17 cellular contexts compared by ENCODE assay signal in genomic region chr4:37749398-37749988, GRCh38.
A peak's percentile ranks its signal among the peaks of the same experiment; 100 is the strongest.
DNase-seq lines count a peak whose midpoint lies in the region; ATAC-seq and TF ChIP-seq lines count a peak whose summit lies in the region.
"Had no signal": no experiment of that assay in that cellular context is flagged by ENCODE, and none has a peak within 500 bp of the region (broad histone marks: within the 10 kb centered on the region; RNA-seq: fewer than 3 reads in every experiment).

No MANE protein-coding gene starts in this region.

- H3K36me3 Mint-ChIP-seq in memory B cell, result no peaks in the 10 kb centered on the region
- H3K36me3 Mint-ChIP-seq: CD8-positive, alpha-beta memory T cell had no signal

- H3K4me1 ChIP-seq in SK-N-SH (ENCODE audit: control insufficient read depth in 1 of 2, insufficient read depth in 2 of 2, low read depth in 1 of 2, low read length in 1 of 2) (no peaks in the 10 kb centered on the region), tibial artery (no peaks in the 10 kb centered on the region)
- H3K4me1 ChIP-seq: ascending aorta had no signal

- no peak overlapping the region for H3K9ac ChIP-seq in SK-N-SH

- H4K20me1 ChIP-seq in SK-N-SH (ENCODE audit: insufficient read depth), result no peaks in the 10 kb centered on the region

- TF ChIP-seq EP300 in SK-N-SH (IDR thresholded peaks at IDR 0.05; ENCODE audit: borderline replicate concordance in 1 of 2, low read depth in 1 of 2, low read length in 1 of 2), result no peak

- ATAC-seq in GM18519 (IDR thresholded peaks at IDR 0.05; ENCODE audit: low FRiP score, unreplicated experiment) (peak; percentile 71), HG02870 (IDR thresholded peaks at IDR 0.05; ENCODE audit: unreplicated experiment) (peak; percentile 66), memory B cell (ENCODE audit: low read depth) (peak; percentile 94)
- ATAC-seq: activated T-cell treated with anti-CD3 and anti-CD28 coated beads, Interleukin-2, amount 50 U/mL, for 4 hours had no signal

- CTCF ChIA-PET in SK-N-SH (lab: Yijun Ruan, JAX), result interaction anchor here (0.9 to 1.3 kb wide), 3 partner anchors 47 to 151 kb away, joined by 3 read pairs; partner anchors contain the start of gene TBC1D1

- H3K27me3 Mint-ChIP-seq in memory B cell, result no peaks in the 10 kb centered on the region

- peak overlapping the region; percentile 87 for H3K27ac Mint-ChIP-seq in memory B cell
- H3K27ac Mint-ChIP-seq: CD8-positive, alpha-beta memory T cell had no signal

- no peak overlapping the region for H3K27ac ChIP-seq in SK-N-SH (ENCODE audit: low read depth in 2 of 2, low read length in 1 of 2)
- no peak overlapping the region for H3K27ac ChIP-seq in tibial artery
- H3K27ac ChIP-seq: ascending aorta, SJCRH30, tibial nerve had no signal

- H3K4me3 Mint-ChIP-seq in memory B cell, result peak overlapping the region; percentile 12
- H3K4me3 Mint-ChIP-seq: activated T-cell treated with anti-CD3 and anti-CD28 coated beads, Interleukin-2, amount 50 U/mL, for 4 hours; CD8-positive, alpha-beta memory T cell had no signal

- H3K27me3 ChIP-seq in SK-N-SH (ENCODE audit: insufficient read depth) (peaks cover 4% of the 10 kb centered on the region; the same call in 1 of the 2 replicates), tibial artery (no peaks in the 10 kb centered on the region)
- H3K27me3 ChIP-seq: ascending aorta, SJCRH30, tibial nerve had no signal

- no peaks in the 10 kb centered on the region for H3K36me3 ChIP-seq in SK-N-SH (replicated peaks in 1 of 2; ENCODE audit: control insufficient read depth in 1 of 2, insufficient read depth in 2 of 2, low read length in 1 of 2)
- H3K36me3 ChIP-seq in tibial artery, result no peaks in the 10 kb centered on the region
- H3K36me3 ChIP-seq: ascending aorta, SJCRH30, tibial nerve had no signal

- H3F3A ChIP-seq in SK-N-SH (replicated peaks; ENCODE audit: insufficient read depth), result no peaks in the 10 kb centered on the region

- H3K9me3 Mint-ChIP-seq in memory B cell, result peaks cover 2% of the 10 kb centered on the region
- H3K9me3 Mint-ChIP-seq: CD8-positive, alpha-beta memory T cell had no signal

- WGBS in SK-N-SH (ENCODE audit: low lambda C conversion rate), result 100% methylated on average over 1 of the region's 1 CpG

- intact Hi-C loops in tibial artery (cut with DNase I; ENCODE audit: low total_unique reads), result no loop called here

- peaks cover 23% of the 10 kb centered on the region for H3K4me1 Mint-ChIP-seq in memory B cell

- H2AFZ ChIP-seq in SK-N-SH (ENCODE audit: low read depth), result no peak overlapping the region

- no peaks in the 10 kb centered on the region for H3K9me2 ChIP-seq in SK-N-SH

- DNase-seq in Kasumi-1 (lab: John Stamatoyannopoulos, UW) (peak; percentile 63 to 67), memory B cell (ENCODE audit: low spot score in 2 of 2) (peak in 1 of 2 donors; percentile 27), SW 1271 (lab: John Stamatoyannopoulos, UW) (no peak), SK-N-SH (no peak), tibial artery (no peak)
- DNase-seq in activated T-cell treated with anti-CD3 and anti-CD28 coated beads, Interleukin-2, amount 50 U/mL, for 1 hour, result no peak
- DNase-seq: activated CD4-positive, CD25-positive, alpha-beta regulatory T cell; activated T-cell treated with anti-CD3 and anti-CD28 coated beads, Interleukin-2, amount 50 U/mL, for 4 hours; CD8-positive, alpha-beta memory T cell; mesendoderm; NCI-H1417 treated with DMSO at 0.1 percent for 48 hours; SJCRH30; stimulated activated CD4-positive, alpha-beta T cell treated with anti-CD3 and anti-CD28 coated beads, Interleukin-12 subunit alpha, Interleukin-12 subunit beta, amount 100 ng/mL, for 4 hours had no signal

- no peak overlapping the region for H3K4me2 ChIP-seq in SK-N-SH

- H3K9me3 ChIP-seq in SK-N-SH, result no peaks in the 10 kb centered on the region
- no peaks in the 10 kb centered on the region for H3K9me3 ChIP-seq in tibial artery
- H3K9me3 ChIP-seq: ascending aorta, SJCRH30 had no signal

- H3K4me3 ChIP-seq in SK-N-SH (ENCODE audit: low read depth in 2 of 2, low read length in 1 of 2) (no peak overlapping the region), tibial artery (no peak overlapping the region)
- H3K4me3 ChIP-seq: ascending aorta, SJCRH30, tibial nerve had no signal

- TF ChIP-seq CTCF in SK-N-SH (IDR thresholded peaks at IDR 0.05) (no peak), tibial artery (IDR thresholded peaks at IDR 0.05) (no peak)

- H3K79me2 ChIP-seq in SK-N-SH (ENCODE audit: insufficient read depth), result no peaks in the 10 kb centered on the region

- no peak for TF ChIP-seq RAD21 in SK-N-SH (IDR thresholded peaks at IDR 0.05; ENCODE audit: low read length)

- POLR2A ChIA-PET in SK-N-SH (lab: Yijun Ruan, JAX), result no interaction called here

TF ChIP-seq in SK-N-SH, 30 proteins besides CTCF, POLR2A, EP300 and RAD21:
- TF ChIP-seq RFX5 (IDR thresholded peaks at IDR 0.05; ENCODE audit: low read length) (no peak), PBX3 (IDR thresholded peaks at IDR 0.05) (no peak), GATA2 (CRISPR knock-in tag; IDR thresholded peaks at IDR 0.05) (no peak), NRF1 (IDR thresholded peaks at IDR 0.05; ENCODE audit: low read depth, low read length) (no peak), MEF2A (IDR thresholded peaks at IDR 0.05; ENCODE audit: borderline replicate concordance, low read depth) (no peak), NFIC (IDR thresholded peaks at IDR 0.05; ENCODE audit: borderline replicate concordance) (no peak), SMC3 (IDR thresholded peaks at IDR 0.05; ENCODE audit: low read depth, low read length) (no peak), EZH2phosphoT487 (IDR thresholded peaks at IDR 0.05; ENCODE audit: borderline replicate concordance, low read depth) (no peak), ZBTB33 (IDR thresholded peaks at IDR 0.05; ENCODE audit: borderline replicate concordance, low read depth) (no peak), YY1 (IDR thresholded peaks at IDR 0.05; ENCODE audit: low read depth) (no peak)

Comparison
In these comparisons a context has a peak if more than half of its experiments do, and no peak if none do; other contexts are left out.
1. DNase-seq: peak in Kasumi-1 (2 of 2); none in SW 1271 (0 of 2), activated T-cell treated with anti-CD3 and anti-CD28 coated beads, Interleukin-2, amount 50 U/mL, for 1 hour (single experiment), SK-N-SH (single experiment) and tibial artery (0 of 2).
2. Peak in every context shown above with its lines, with median percentiles within 50 percentile points of each other: ATAC-seq.